In the genomic region with DNA sequence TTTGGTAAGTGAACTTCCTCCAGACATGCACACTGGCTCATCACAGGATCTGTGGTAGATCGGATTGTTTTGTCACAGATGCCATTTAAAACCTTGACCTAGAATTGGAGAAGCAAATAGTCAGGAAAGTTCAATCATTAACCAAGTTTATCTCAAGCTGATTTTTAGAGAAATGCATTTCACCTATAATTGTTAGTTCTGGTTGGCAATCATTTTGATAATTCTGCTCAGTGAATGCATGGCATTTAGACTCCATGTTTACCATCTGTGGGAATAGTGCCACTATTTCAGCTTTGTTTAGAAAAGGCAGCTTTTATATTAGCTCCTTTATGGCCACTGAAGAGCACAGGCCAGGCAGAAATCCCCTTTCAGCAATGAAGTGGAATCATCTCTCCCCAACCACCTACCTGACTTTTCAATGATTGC, we compare ENCODE assay signal across 26 cellular contexts.
A peak's percentile ranks its signal among the peaks of the same experiment; 100 is the strongest.
DNase-seq lines count a peak whose midpoint lies in the region; ATAC-seq, FAIRE-seq and TF ChIP-seq lines count a peak whose summit lies in the region.
"Had no signal": no experiment of that assay in that cellular context is flagged by ENCODE, and none has a peak within 500 bp of the region (broad histone marks: within the 10 kb centered on the region; RNA-seq: fewer than 3 reads in every experiment).

No MANE protein-coding gene starts in this region.

- ATAC-seq in GM18907 (IDR thresholded peaks at IDR 0.05; ENCODE audit: unreplicated experiment) = peak; percentile 47
- peak; percentile 49 to 77 (median 76) for ATAC-seq in pancreas
- ATAC-seq in HG03039 (IDR thresholded peaks at IDR 0.05; ENCODE audit: unreplicated experiment) = no peak
- no peak for ATAC-seq in GM19397 (IDR thresholded peaks at IDR 0.05; ENCODE audit: unreplicated experiment)
- ATAC-seq: activated naive CD4-positive, alpha-beta T cell treated with anti-CD3 and anti-CD28 coated beads, Interleukin-2, amount 50 U/mL, for 72 hours; heart left ventricle; Right ventricle myocardium inferior had no signal

- no peaks in the 10 kb centered on the region for H4K20me1 ChIP-seq in smooth muscle cell (ENCODE audit: low read depth)

- H3F3A ChIP-seq in smooth muscle cell (ENCODE audit: low read depth) = no peaks in the 10 kb centered on the region

- H3K27me3 ChIP-seq in pancreas = no peaks in the 10 kb centered on the region
- no peaks in the 10 kb centered on the region for H3K27me3 ChIP-seq in smooth muscle cell (ENCODE audit: low read depth)
- H3K27me3 ChIP-seq: heart left ventricle, vagina had no signal

- TF ChIP-seq CTCF in pancreas (IDR thresholded peaks at IDR 0.05) = no peak
- no peak for TF ChIP-seq CTCF in GM13977 (IDR thresholded peaks at IDR 0.05; ENCODE audit: extremely low read depth, insufficient read depth, missing control alignments)
- no peak for TF ChIP-seq CTCF in smooth muscle cell (IDR thresholded peaks at IDR 0.05; ENCODE audit: borderline replicate concordance, insufficient read depth, poor library complexity, severe bottlenecking)

- H3K36me3 ChIP-seq in pancreas (peaks cover 0 to 50% (median 0%) of the 10 kb centered on the region in 3 donors), smooth muscle cell (ENCODE audit: low read depth) (no peaks in the 10 kb centered on the region)

- H3K4me2 ChIP-seq in smooth muscle cell = no peak overlapping the region

- intact Hi-C loops in pancreas (cut with DNase I) = no loop called here

- in situ Hi-C loops in GM13977 (cut with MboI; ENCODE audit: low pct_unique_long_range_greater_than_20kb, low sequenced_read_pairs, unreplicated experiment) = no loop called here

- H3K4me3 ChIP-seq in pancreas (no peak overlapping the region), smooth muscle cell (no peak overlapping the region)
- H3K4me3 ChIP-seq: heart left ventricle, left ventricle myocardium inferior, vagina had no signal

- FAIRE-seq in RCC 7860 (lab: Jason Lieb, UNC) = peak; percentile 73
- FAIRE-seq in pancreas (lab: Jason Lieb, UNC) = no peak
- FAIRE-seq: astrocyte, H54 had no signal

- H2AFZ ChIP-seq in smooth muscle cell (ENCODE audit: low read depth) = no peak overlapping the region

- no peaks in the 10 kb centered on the region for H3K9me3 ChIP-seq in pancreas
- H3K9me3 ChIP-seq in smooth muscle cell (replicated peaks; ENCODE audit: low read depth) = no peaks in the 10 kb centered on the region
- H3K9me3 ChIP-seq: vagina had no signal

- WGBS in pancreas, 2 donors = 5 to 10% methylated on average over 1 of the region's 1 CpG
- 86% methylated on average over 1 of the region's 1 CpG for WGBS in smooth muscle cell (ENCODE audit: low lambda C conversion rate)

- peaks cover 19 to 34% (median 20%) of the 10 kb centered on the region in 3 donors for H3K4me1 ChIP-seq in pancreas
- H3K4me1 ChIP-seq in smooth muscle cell (ENCODE audit: low read depth) = peaks cover 21% of the 10 kb centered on the region

- H3K9ac ChIP-seq in smooth muscle cell (ENCODE audit: low read depth) = no peak overlapping the region

- DNase-seq in RCC 7860 (ENCODE audit: low spot score) (peak; percentile 39), inferior parietal cortex (ENCODE audit: extremely low spot score) (peak; percentile 19), pancreas (no peak), GM13977 (ENCODE audit: low spot score) (no peak), smooth muscle cell (lab: John Stamatoyannopoulos, UW; ENCODE audit: unreplicated experiment) (no peak)
- DNase-seq: ACHN; activated B cell treated with CpG ODN at 0.5 μM for 24 hours; activated CD4-positive, alpha-beta T cell treated with anti-CD3 and anti-CD28 coated beads, Interleukin-2, amount 50 U/mL, for 48 hours; activated CD8-positive, alpha-beta memory T cell treated with anti-CD3 and anti-CD28 coated beads, Interleukin-2, amount 50 U/mL, for 48 hours; DMS79; GF-D8; heart left ventricle; left ventricle myocardium inferior; NCI-H1092; NCI-H2029; NCI-H774; T1000 had no signal

- H3K79me2 ChIP-seq in smooth muscle cell (ENCODE audit: low read depth) = no peaks in the 10 kb centered on the region

- H3K27ac ChIP-seq in pancreas = peak overlapping the region in 2 of 4 donors; percentile 47 to 56
- no peak overlapping the region for H3K27ac ChIP-seq in smooth muscle cell (ENCODE audit: low read depth)
- H3K27ac ChIP-seq: epithelial cell of prostate, heart left ventricle, left ventricle myocardium inferior, vagina had no signal

Comparison
In these comparisons a context has a peak if more than half of its experiments do, and no peak if none do; other contexts are left out.
1. ATAC-seq: peak in GM18907 (single experiment) and pancreas (4 of 4); none in HG03039 (single experiment) and GM19397 (single experiment).
2. DNase-seq: peak in RCC 7860 (single experiment) and inferior parietal cortex (single experiment); none in pancreas (0 of 6), GM13977 (single experiment) and smooth muscle cell (single experiment).